Comparison of ENCODE assay signal across 8 cellular contexts in the genomic region with DNA sequence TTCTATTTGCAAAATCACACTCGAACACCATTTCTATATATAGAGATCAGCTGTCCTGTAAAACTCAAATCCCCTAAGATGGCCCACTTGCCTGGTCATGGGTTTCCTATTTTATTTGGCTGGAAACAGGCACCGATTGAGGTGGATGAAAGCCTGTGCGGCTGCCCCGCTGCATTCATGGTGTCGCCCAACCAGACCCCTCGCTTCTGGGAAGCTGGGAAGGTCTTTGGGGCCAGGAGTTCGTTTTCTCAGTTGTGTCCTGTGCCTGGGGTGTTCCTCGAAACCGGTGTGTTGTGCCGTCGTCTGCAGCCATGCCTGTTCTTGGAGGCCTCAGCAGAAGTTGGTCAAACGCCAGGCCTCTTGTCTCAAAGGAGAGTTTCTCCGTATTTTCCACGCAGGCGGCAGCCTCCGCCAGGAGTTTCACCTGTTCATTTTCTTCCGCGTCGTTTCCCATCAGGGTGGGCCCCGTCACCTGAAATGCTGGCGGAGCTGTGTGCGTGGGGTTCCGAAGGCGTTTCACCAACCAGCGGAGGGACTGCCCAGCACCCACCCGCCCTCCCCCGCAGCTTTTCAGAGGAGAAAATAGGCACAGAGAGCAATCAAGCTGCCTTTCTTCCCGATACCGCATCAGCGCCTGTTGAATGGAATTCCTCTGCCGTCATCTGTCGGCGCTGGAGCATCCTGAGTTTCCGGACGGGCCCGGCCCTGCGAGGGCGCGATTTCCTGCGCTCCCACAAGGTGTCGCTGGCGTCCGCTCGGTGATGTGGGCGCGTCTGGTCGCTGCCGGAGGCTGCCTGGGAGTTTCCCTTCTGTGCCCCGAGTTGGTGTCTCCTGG.
DNase-seq lines count a peak whose midpoint lies in the region; ATAC-seq, FAIRE-seq and TF ChIP-seq lines count a peak whose summit lies in the region.

No MANE protein-coding gene starts in this region.

- peak; percentile 47 for ATAC-seq in GM19467 (IDR thresholded peaks at IDR 0.05; ENCODE audit: unreplicated experiment)

- FAIRE-seq in HTR-8/SVneo (lab: Jason Lieb, UNC), result no peak

- DNase-seq in C1 segment of cervical spinal cord (lab: John Stamatoyannopoulos, UW) (peak in 12 of 14 donors; percentile 18 to 85 (median 61)), HTR-8/SVneo (ENCODE audit: insufficient read length, low spot score) (peak; percentile 49), WERI-Rb-1 (peak; percentile 82), brain pericyte (ENCODE audit: low read depth, low spot score) (peak; percentile 32), iPS-NIHi11 (ENCODE audit: low spot score) (peak; percentile 91), NCI-H774 (lab: John Stamatoyannopoulos, UW) (no peak)
- DNase-seq in stimulated activated CD4-positive, alpha-beta T cell treated with anti-CD3 and anti-CD28 coated beads, Interleukin-12 subunit alpha, Interleukin-12 subunit beta, amount 100 ng/mL, for 24 hours (ENCODE audit: low read depth in 2 of 2), result peak; percentile 66 to 78

- peaks cover 10% of the 10 kb centered on the region for H3K36me3 ChIP-seq in WERI-Rb-1

- H3K27me3 ChIP-seq in WERI-Rb-1 (ENCODE audit: insufficient read depth, low read depth, severe bottlenecking), result no peaks in the 10 kb centered on the region

- TF ChIP-seq CTCF in WERI-Rb-1 (IDR thresholded peaks at IDR 0.05; ENCODE audit: low read depth, low read length), result peak; percentile 99

- no peak overlapping the region for H3K27ac ChIP-seq in WERI-Rb-1

- no peaks in the 10 kb centered on the region for H3K9me3 ChIP-seq in WERI-Rb-1 (ENCODE audit: severe bottlenecking)

- no peak overlapping the region for H3K4me3 ChIP-seq in WERI-Rb-1 (ENCODE audit: low read depth, low read length)
